Comparison of ENCODE assay signal across 10 cellular contexts in the genomic region with DNA sequence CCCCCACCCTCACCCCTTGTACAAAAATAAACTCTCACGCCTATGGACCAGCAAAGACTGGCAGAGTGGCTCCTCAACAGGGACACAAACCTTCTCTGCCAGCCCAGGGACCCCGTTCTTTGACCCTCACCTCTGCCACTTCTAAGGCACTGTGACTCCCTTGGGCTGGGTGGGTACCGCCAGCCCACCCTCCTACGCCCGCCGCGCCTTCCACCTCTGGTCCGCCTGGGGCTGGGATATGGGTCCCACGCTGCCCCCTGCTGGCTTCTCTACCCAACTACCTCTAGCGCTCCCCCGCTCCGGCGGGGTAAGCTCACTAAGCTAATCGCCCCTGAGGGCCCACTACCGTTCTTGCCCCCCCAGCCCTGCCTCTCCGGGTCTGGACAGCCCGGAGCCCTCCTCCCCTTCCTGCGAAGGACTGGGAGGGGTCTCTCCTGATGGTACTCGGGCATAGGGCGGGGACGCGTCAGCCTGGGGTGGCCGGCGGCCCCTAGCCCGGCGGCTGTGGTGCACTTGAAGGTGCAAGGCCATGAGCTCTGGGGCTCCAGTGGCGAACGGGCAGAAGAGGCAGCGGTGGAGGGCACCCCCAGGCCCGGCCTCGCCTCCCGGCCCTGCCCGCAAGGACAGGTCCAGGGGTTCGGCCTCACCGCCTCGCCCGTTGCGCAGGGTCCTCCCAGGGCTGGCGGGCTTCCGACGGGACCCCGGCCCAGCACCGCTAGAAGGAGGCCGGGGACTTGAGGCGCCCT. TPM values are rescaled to one million over a fixed set of nuclear protein-coding genes. Genes with fewer than 3 reads are reported as not detected.
DNase-seq lines count a peak whose midpoint lies in the region; ATAC-seq and TF ChIP-seq lines count a peak whose summit lies in the region.
"Had no signal": no experiment of that assay in that cellular context is flagged by ENCODE, and none has a peak within 500 bp of the region (broad histone marks: within the 10 kb centered on the region; RNA-seq: fewer than 3 reads in every experiment).

No MANE protein-coding gene starts in this region.

- H3K9ac ChIP-seq in IMR-90 (ENCODE audit: low read depth, low read length), result no peak overlapping the region

- in situ Hi-C loops in IMR-90 (cut with MboI; ENCODE audit: low sequenced_read_pairs), result loop anchor here (25.0 kb wide), 2 partner anchors 628 to 753 kb away; a partner anchor contains a TSS

- no peak overlapping the region for H3K4me2 ChIP-seq in IMR-90 (ENCODE audit: low read depth, low read length)

- H2BK15ac ChIP-seq in IMR-90 (ENCODE audit: low read depth, low read length), result no peak overlapping the region

- TF ChIP-seq CTCF in CD14-positive monocyte (IDR thresholded peaks at IDR 0.05), result peak; percentile 74
- peak; percentile 43 for TF ChIP-seq CTCF in IMR-90 (conservative IDR thresholded peaks at IDR 0.05; ENCODE audit: low read depth, low read length)
- TF ChIP-seq CTCF in body of pancreas (IDR thresholded peaks at IDR 0.05), result peak; percentile 14 to 49 (median 39)

- H3K27ac ChIP-seq in IMR-90 (ENCODE audit: insufficient read depth, low read length) (no peak overlapping the region), body of pancreas (no peak overlapping the region)
- H3K27ac ChIP-seq: SJSA1 had no signal

- no peak overlapping the region for H3K14ac ChIP-seq in IMR-90 (replicated peaks; ENCODE audit: low read depth, low read length)

- no TSS peak for BruUV-seq in IMR-90 (replicated peaks; lab: Mats Ljungman, UMichigan)

- intact Hi-C loops in CD14-positive monocyte (cut with micrococcal nuclease) (loop anchor here (2.0 to 10.0 kb wide), 3 partner anchors 76 to 406 kb away; a partner anchor contains a TSS), IMR-90 (cut with micrococcal nuclease) (no loop called here), body of pancreas (cut with DNase I) (no loop called here)

- no peak overlapping the region for H4K91ac ChIP-seq in IMR-90 (ENCODE audit: insufficient read depth, low read depth, low read length)

- no peak for DNase-seq in CD14-positive monocyte (ENCODE audit: low spot score)
- no peak for DNase-seq in IMR-90
- peak in 3 of 4 donors; percentile 40 to 50 (median 47) for DNase-seq in body of pancreas
- peak; percentile 29 to 32 for DNase-seq in lung microvascular endothelial cell (ENCODE audit: low read depth in 2 of 2)
- no peak for DNase-seq in kidney tubule cell (ENCODE audit: low spot score)
- DNase-seq in MV-4-11 (lab: John Stamatoyannopoulos, UW), result no peak

- H2BK5ac ChIP-seq in IMR-90 (ENCODE audit: low read depth, low read length, poor library complexity, severe bottlenecking), result no peak overlapping the region

- H4K8ac ChIP-seq in IMR-90 (ENCODE audit: low read depth in 2 of 2, low read length in 2 of 2), result no peak overlapping the region

- no peak overlapping the region for H2BK120ac ChIP-seq in IMR-90 (ENCODE audit: low read depth, low read length)

- peaks cover 35 to 56% of the 10 kb centered on the region in 2 donors for H3K36me3 Mint-ChIP-seq in CD14-positive monocyte

- dilution Hi-C loops in IMR-90 (cut with HindIII; ENCODE audit: low sequenced_read_pairs, unreplicated experiment), result no loop called here

- no peak overlapping the region for H3K4me3 Mint-ChIP-seq in CD14-positive monocyte

- POLR2A ChIA-PET in IMR-90 (lab: Charles Lee; ENCODE audit: unreplicated experiment), result no interaction called here

- peaks cover 37% of the 10 kb centered on the region for H3K36me3 ChIP-seq in IMR-90 (ENCODE audit: control insufficient read depth, insufficient read depth, low read length)
- peaks cover 0 to 2% of the 10 kb centered on the region in 2 donors for H3K36me3 ChIP-seq in body of pancreas (replicated peaks in 1 of 2; ENCODE audit: insufficient read depth in 1 of 2, low read depth in 2 of 2)

- no peak overlapping the region for H3K4ac ChIP-seq in IMR-90 (ENCODE audit: low read depth, low read length)

- no peak overlapping the region for H2AK5ac ChIP-seq in IMR-90 (ENCODE audit: low read depth, low read length)

- no peak overlapping the region for H3K4me3 ChIP-seq in IMR-90 (ENCODE audit: insufficient read depth, low read depth, low read length)
- no peak overlapping the region for H3K4me3 ChIP-seq in body of pancreas
- H3K4me3 ChIP-seq: SJSA1 had no signal

- no peak overlapping the region for H2BK20ac ChIP-seq in IMR-90 (ENCODE audit: low read depth, low read length)

- CTCF ChIA-PET in IMR-90 (lab: Yijun Ruan, JAX), result interaction anchor here (2.5 kb wide), 1 partner anchor 22 kb away, joined by 10 read pairs; no protein-coding TSS in a partner anchor

- 0 out of 2 replicates have a peak, but pooled peaks cover 2% of the 10 kb centered on the region for H3K9me1 ChIP-seq in IMR-90 (ENCODE audit: insufficient read depth, low read length)

- peaks cover 6% of the 10 kb centered on the region for H4K20me1 ChIP-seq in IMR-90 (ENCODE audit: insufficient read depth, low read length)

- 92% methylated on average over 11 of the region's 45 CpGs; no CpG with 5 or more reads in 1 of the 2 experiments for WGBS in IMR-90 (ENCODE audit: extremely low coverage in 2 of 2, insufficient read length in 1 of 2), 2 experiments
- 82 to 92% methylated on average over 12 to 34 of the region's 45 CpGs for WGBS in body of pancreas, 2 donors

- H2AFZ ChIP-seq in IMR-90 (replicated peaks; ENCODE audit: low read length, poor library complexity), result no peak overlapping the region

- H3K4me1 ChIP-seq in IMR-90 (ENCODE audit: control insufficient read depth, insufficient read depth, low read length) (peaks cover 15% of the 10 kb centered on the region), body of pancreas (peaks cover 17% of the 10 kb centered on the region)

- H3K23ac ChIP-seq in IMR-90 (ENCODE audit: low read depth, low read length), result no peak overlapping the region

- peaks cover 34% of the 10 kb centered on the region for H3K4me1 Mint-ChIP-seq in CD14-positive monocyte

- peaks cover 0 to 3% (median 3%) of the 10 kb centered on the region in 3 donors for H3K27me3 Mint-ChIP-seq in CD14-positive monocyte (ENCODE audit: low read depth in 3 of 3)

- ATAC-seq in IMR-90 (ENCODE audit: low read depth) (no peak), body of pancreas (no peak), GM21360 (IDR thresholded peaks at IDR 0.05; ENCODE audit: unreplicated experiment) (no peak), GM19395 (IDR thresholded peaks at IDR 0.05; ENCODE audit: unreplicated experiment) (no peak)

- H3K27me3 ChIP-seq in IMR-90 (ENCODE audit: control insufficient read depth, insufficient read depth, low read length), result no peaks in the 10 kb centered on the region
- H3K27me3 ChIP-seq in body of pancreas, result no peaks in the 10 kb centered on the region
- H3K27me3 ChIP-seq: SJSA1 had no signal

- no peak overlapping the region for H3K56ac ChIP-seq in IMR-90 (ENCODE audit: extremely low read depth, insufficient read depth, low read length)

- TF ChIP-seq POLR2A in IMR-90 (IDR thresholded peaks at IDR 0.05; ENCODE audit: low read depth, low read length), result no peak
- no peak for TF ChIP-seq POLR2A in body of pancreas (IDR thresholded peaks at IDR 0.05)

- H3K27ac Mint-ChIP-seq in CD14-positive monocyte, result peak overlapping the region in 5 of 7 donors; percentile 49 to 96 (median 63)

- H3K9me3 ChIP-seq in IMR-90 (ENCODE audit: control insufficient read depth, insufficient read depth, low read length), result no peaks in the 10 kb centered on the region
- no peaks in the 10 kb centered on the region for H3K9me3 ChIP-seq in body of pancreas
- H3K9me3 ChIP-seq: SJSA1 had no signal

- H3K9me3 Mint-ChIP-seq in CD14-positive monocyte, result peaks cover 0 to 4% (median 2%) of the 10 kb centered on the region in 7 donors

- H3K79me1 ChIP-seq in IMR-90 (ENCODE audit: low read depth in 1 of 2, low read length in 2 of 2), result peaks cover 3 to 11% of the 10 kb centered on the region in 2 experiments; a peak in 2 of 4 replicates

- TF ChIP-seq RAD21 in IMR-90 (IDR thresholded peaks at IDR 0.05; ENCODE audit: low read length), result peak; percentile 51

- no peak overlapping the region for H2AK9ac ChIP-seq in IMR-90 (replicated peaks; ENCODE audit: low read depth, low read length, poor library complexity)

- H4K5ac ChIP-seq in IMR-90 (ENCODE audit: low read depth, low read length), result no peak overlapping the region

- H3K18ac ChIP-seq in IMR-90 (ENCODE audit: low read depth, low read length), result no peak overlapping the region

RNA-seq across cellular contexts. Expression of a gene that starts 8.1 kb away (rescaled TPM):
- polyA plus RNA-seq in CD14-positive monocyte, result under 1 TPM; 0.49 to 0.68 TPM
- total RNA-seq in IMR-90 (2012; rRNA removed), result 0.83 and 0.90 TPM in 2 replicates
- polyA plus RNA-seq in IMR-90 (2012; rRNA removed), result 3.8 and 4.6 TPM in 2 replicates
- 2.6 and 6.7 TPM in 2 replicates for polyA plus RNA-seq in IMR-90 (2012; cell fraction: cytosol; rRNA removed)
- 15.6 and 20.5 TPM in 2 replicates for polyA plus RNA-seq in IMR-90 (2012; cell fraction: nucleus; rRNA removed; ENCODE audit: low replicate concordance)
- 10 to 100 TPM; 28.3 to 39.2 TPM for total RNA-seq in body of pancreas
- 2.0 and 2.4 TPM in 2 replicates for total RNA-seq in lung microvascular endothelial cell

RNA-seq across cellular contexts. Expression of a gene that starts 10.5 kb away (rescaled TPM):
- polyA plus RNA-seq in CD14-positive monocyte, result not detected
- not detected in 2 replicates for total RNA-seq in IMR-90 (2012; rRNA removed)
- polyA plus RNA-seq in IMR-90 (2012; rRNA removed), result 0.07 TPM in 1 of 2 replicates, not detected in the other
- 0.06 TPM in 1 of 2 replicates, not detected in the other for polyA plus RNA-seq in IMR-90 (2012; cell fraction: cytosol; rRNA removed)
- 0.16 and 0.32 TPM in 2 replicates for polyA plus RNA-seq in IMR-90 (2012; cell fraction: nucleus; rRNA removed; ENCODE audit: low replicate concordance)
- total RNA-seq in body of pancreas, result 1 to 10 TPM in 1 of 2 donors, not detected in 1; 1.3 TPM
- total RNA-seq in lung microvascular endothelial cell, result not detected in 2 replicates
- total RNA-seq: glomerular endothelial cell, SJSA1 had no signal

RNA-seq across cellular contexts. Expression of a gene that starts 20.3 kb away (rescaled TPM):
- polyA plus RNA-seq in CD14-positive monocyte (10 to 100 TPM; 12.1 to 15.3 TPM), IMR-90 (2012; rRNA removed) (58.4 and 62.8 TPM in 2 replicates)
- total RNA-seq in IMR-90 (2012; rRNA removed) (16.1 and 18.1 TPM in 2 replicates), body of pancreas (100 to 1,000 TPM in 1 of 2 donors, 10 to 100 TPM in 1; 58.4 to 142 TPM), lung microvascular endothelial cell (4.8 and 5.8 TPM in 2 replicates)
- 39.2 and 43.6 TPM in 2 replicates for polyA plus RNA-seq in IMR-90 (2012; cell fraction: cytosol; rRNA removed)
- 101 and 167 TPM in 2 replicates for polyA plus RNA-seq in IMR-90 (2012; cell fraction: nucleus; rRNA removed; ENCODE audit: low replicate concordance)

RNA-seq across cellular contexts. Expression of a gene that starts 32.7 kb away (rescaled TPM):
- polyA plus RNA-seq in CD14-positive monocyte, result not detected
- not detected in 2 replicates for total RNA-seq in IMR-90 (2012; rRNA removed)
- not detected in 2 replicates for polyA plus RNA-seq in IMR-90 (2012; rRNA removed)
- not detected in 2 replicates for polyA plus RNA-seq in IMR-90 (2012; cell fraction: cytosol; rRNA removed)
- polyA plus RNA-seq in IMR-90 (2012; cell fraction: nucleus; rRNA removed; ENCODE audit: low replicate concordance), result not detected in 2 replicates
- total RNA-seq in body of pancreas, result not detected
- total RNA-seq in lung microvascular endothelial cell, result not detected in 2 replicates
- total RNA-seq: glomerular endothelial cell, SJSA1 had no signal

RNA-seq across cellular contexts. Expression of a gene that starts 48.2 kb away (rescaled TPM):
- polyA plus RNA-seq in CD14-positive monocyte (not detected), IMR-90 (2012; rRNA removed) (not detected in 2 replicates)
- total RNA-seq in IMR-90 (2012; rRNA removed) (not detected in 2 replicates), body of pancreas (1 to 10 TPM in 1 of 2 donors, not detected in 1; 1.0 TPM), lung microvascular endothelial cell (not detected in 2 replicates)
- polyA plus RNA-seq in IMR-90 (2012; cell fraction: cytosol; rRNA removed), result not detected in 2 replicates
- not detected in 2 replicates for polyA plus RNA-seq in IMR-90 (2012; cell fraction: nucleus; rRNA removed; ENCODE audit: low replicate concordance)
- total RNA-seq: glomerular endothelial cell, SJSA1 had no signal

Comparison
In these comparisons a context has a peak if more than half of its experiments do, and no peak if none do; other contexts are left out.
1. DNase-seq: peak in body of pancreas (3 of 4) and lung microvascular endothelial cell (2 of 2); none in CD14-positive monocyte (single experiment), IMR-90 (single experiment), kidney tubule cell (single experiment) and MV-4-11 (single experiment).
2. intact Hi-C loops: an anchor here in CD14-positive monocyte (2.0 to 10.0 kb wide); none called in IMR-90 and body of pancreas.
3. Peak in every context shown above with its lines, with median percentiles within 50 percentile points of each other: CTCF ChIP-seq.